ENCODE assay signal across 1 cellular context in the genomic region with DNA sequence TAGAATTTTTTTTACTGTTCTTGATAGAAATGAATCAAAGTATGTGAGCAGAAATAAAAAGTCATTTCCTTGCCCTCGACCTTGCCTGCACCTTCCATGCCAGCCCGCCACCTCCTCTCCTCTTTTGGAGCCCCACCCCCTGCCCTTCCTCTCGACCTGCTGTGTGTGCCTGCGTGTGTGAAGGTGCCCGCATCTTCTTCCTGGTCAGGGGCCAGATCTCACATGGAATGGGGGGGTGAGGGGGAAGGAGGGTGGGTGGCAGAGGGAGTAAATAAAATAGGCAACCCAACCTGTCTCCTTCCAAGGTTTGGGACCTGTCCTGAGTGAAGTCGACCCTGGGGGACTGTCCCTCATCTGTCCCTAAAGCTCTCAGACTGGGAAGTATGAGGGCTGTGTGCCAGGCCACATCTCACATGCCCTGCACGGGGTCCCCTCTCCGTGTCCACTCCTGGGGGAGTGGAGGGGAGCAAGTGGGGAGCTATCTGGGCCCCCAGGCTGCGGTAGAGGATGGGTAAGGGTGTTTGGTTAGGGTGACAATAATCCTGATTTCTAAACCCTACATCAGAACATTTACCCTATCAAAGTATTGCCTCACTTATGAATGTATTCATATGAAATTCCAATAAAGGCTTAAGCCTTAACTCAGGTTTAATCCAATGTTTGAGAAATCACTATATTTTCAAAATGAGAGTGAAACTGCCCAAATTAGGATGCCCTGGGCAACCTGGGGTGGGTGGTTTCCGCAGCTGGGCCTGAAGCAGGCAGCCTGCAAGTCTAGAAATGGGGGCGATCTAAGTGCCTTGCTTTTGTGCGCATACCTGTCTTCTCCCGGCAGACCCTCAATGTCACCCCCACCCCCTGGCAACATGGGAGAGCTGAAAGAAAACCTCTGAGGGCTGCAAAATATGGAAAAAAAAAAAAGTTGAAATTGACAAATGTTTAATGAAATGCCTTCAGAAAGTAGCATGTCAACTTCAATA.
TF ChIP-seq lines count a peak whose summit lies in the region.

No MANE protein-coding gene starts in this region.

TF ChIP-seq in WTC11, 78 proteins besides CTCF, POLR2A, EP300 and RAD21 (continued from another document):
- TF ChIP-seq, protein P1, sequence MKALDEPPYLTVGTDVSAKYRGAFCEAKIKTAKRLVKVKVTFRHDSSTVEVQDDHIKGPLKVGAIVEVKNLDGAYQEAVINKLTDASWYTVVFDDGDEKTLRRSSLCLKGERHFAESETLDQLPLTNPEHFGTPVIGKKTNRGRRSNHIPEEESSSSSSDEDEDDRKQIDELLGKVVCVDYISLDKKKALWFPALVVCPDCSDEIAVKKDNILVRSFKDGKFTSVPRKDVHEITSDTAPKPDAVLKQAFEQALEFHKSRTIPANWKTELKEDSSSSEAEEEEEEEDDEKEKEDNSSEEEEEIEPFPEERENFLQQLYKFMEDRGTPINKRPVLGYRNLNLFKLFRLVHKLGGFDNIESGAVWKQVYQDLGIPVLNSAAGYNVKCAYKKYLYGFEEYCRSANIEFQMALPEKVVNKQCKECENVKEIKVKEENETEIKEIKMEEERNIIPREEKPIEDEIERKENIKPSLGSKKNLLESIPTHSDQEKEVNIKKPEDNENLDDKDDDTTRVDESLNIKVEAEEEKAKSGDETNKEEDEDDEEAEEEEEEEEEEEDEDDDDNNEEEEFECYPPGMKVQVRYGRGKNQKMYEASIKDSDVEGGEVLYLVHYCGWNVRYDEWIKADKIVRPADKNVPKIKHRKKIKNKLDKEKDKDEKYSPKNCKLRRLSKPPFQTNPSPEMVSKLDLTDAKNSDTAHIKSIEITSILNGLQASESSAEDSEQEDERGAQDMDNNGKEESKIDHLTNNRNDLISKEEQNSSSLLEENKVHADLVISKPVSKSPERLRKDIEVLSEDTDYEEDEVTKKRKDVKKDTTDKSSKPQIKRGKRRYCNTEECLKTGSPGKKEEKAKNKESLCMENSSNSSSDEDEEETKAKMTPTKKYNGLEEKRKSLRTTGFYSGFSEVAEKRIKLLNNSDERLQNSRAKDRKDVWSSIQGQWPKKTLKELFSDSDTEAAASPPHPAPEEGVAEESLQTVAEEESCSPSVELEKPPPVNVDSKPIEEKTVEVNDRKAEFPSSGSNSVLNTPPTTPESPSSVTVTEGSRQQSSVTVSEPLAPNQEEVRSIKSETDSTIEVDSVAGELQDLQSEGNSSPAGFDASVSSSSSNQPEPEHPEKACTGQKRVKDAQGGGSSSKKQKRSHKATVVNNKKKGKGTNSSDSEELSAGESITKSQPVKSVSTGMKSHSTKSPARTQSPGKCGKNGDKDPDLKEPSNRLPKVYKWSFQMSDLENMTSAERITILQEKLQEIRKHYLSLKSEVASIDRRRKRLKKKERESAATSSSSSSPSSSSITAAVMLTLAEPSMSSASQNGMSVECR (CRISPR knock-in tag; IDR thresholded peaks at IDR 0.05; ENCODE audit: borderline replicate concordance) = no peak
- no peak for TF ChIP-seq ZNF263 (CRISPR knock-in tag; IDR thresholded peaks at IDR 0.05; ENCODE audit: low read depth)
- TF ChIP-seq ATF1 (CRISPR knock-in tag; IDR thresholded peaks at IDR 0.05) = no peak
- TF ChIP-seq, protein P2, sequence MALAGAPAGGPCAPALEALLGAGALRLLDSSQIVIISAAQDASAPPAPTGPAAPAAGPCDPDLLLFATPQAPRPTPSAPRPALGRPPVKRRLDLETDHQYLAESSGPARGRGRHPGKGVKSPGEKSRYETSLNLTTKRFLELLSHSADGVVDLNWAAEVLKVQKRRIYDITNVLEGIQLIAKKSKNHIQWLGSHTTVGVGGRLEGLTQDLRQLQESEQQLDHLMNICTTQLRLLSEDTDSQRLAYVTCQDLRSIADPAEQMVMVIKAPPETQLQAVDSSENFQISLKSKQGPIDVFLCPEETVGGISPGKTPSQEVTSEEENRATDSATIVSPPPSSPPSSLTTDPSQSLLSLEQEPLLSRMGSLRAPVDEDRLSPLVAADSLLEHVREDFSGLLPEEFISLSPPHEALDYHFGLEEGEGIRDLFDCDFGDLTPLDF (CRISPR knock-in tag; IDR thresholded peaks at IDR 0.05) = no peak
- TF ChIP-seq IRF2 (CRISPR knock-in tag; IDR thresholded peaks at IDR 0.05; ENCODE audit: borderline replicate concordance, low read depth) = no peak
- TF ChIP-seq SMAD4 (CRISPR knock-in tag; IDR thresholded peaks at IDR 0.05) = no peak
- TF ChIP-seq PRRX2 (CRISPR knock-in tag; IDR thresholded peaks at IDR 0.05) = no peak
- TF ChIP-seq OVOL2 (CRISPR knock-in tag; IDR thresholded peaks at IDR 0.05; ENCODE audit: borderline replicate concordance) = no peak
- TF ChIP-seq ZNF219 (CRISPR knock-in tag; IDR thresholded peaks at IDR 0.05; ENCODE audit: borderline replicate concordance) = no peak
- TF ChIP-seq, protein P3, sequence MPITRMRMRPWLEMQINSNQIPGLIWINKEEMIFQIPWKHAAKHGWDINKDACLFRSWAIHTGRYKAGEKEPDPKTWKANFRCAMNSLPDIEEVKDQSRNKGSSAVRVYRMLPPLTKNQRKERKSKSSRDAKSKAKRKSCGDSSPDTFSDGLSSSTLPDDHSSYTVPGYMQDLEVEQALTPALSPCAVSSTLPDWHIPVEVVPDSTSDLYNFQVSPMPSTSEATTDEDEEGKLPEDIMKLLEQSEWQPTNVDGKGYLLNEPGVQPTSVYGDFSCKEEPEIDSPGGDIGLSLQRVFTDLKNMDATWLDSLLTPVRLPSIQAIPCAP (CRISPR knock-in tag; IDR thresholded peaks at IDR 0.05) = no peak
